Comparison of ENCODE assay signal across 14 cellular contexts in genomic region chr22:19903513-19903912, GRCh38.
"Had no signal": no experiment of that assay in that cellular context is flagged by ENCODE, and none has a peak within 500 bp of the region (broad histone marks: within the 10 kb centered on the region; RNA-seq: fewer than 3 reads in every experiment).

No MANE protein-coding gene starts in this region.

- H3K4me3 ChIP-seq: heart right ventricle, spleen had no signal

- H3K27me3 ChIP-seq: heart right ventricle, spleen had no signal

- DNase-seq: activated B cell treated with CpG ODN at 0.5 μM for 24 hours; activated CD4-positive, alpha-beta T cell treated with anti-CD3 and anti-CD28 coated beads for 4 hours; activated CD4-positive, alpha-beta T cell treated with anti-CD3 and anti-CD28 coated beads, Interleukin-2, amount 50 U/mL, for 48 hours; activated naive CD4-positive, alpha-beta T cell treated with anti-CD3 and anti-CD28 coated beads for 36 hours; activated naive CD8-positive, alpha-beta T cell treated with anti-CD3 and anti-CD28 coated beads, Interleukin-2, amount 10 ng/mL, durations not matched to agents 7 days and 5 days; activated T-cell treated with anti-CD3 and anti-CD28 coated beads, Interleukin-2, amount 50 U/mL, for 48 hours; amygdala; heart right ventricle; left cardiac atrium; spleen; stimulated activated CD4-positive, alpha-beta T cell treated with anti-CD3 and anti-CD28 coated beads, Interleukin-4, amount 100 ng/mL, for 1 hour; stimulated activated naive CD4-positive, alpha-beta T cell; T-helper 9 cell had no signal

- H3K4me3 Mint-ChIP-seq: activated B cell treated with CpG ODN at 0.5 μM for 24 hours; activated naive CD4-positive, alpha-beta T cell treated with anti-CD3 and anti-CD28 coated beads for 36 hours; activated naive CD8-positive, alpha-beta T cell treated with anti-CD3 and anti-CD28 coated beads, Interleukin-2, amount 10 ng/mL, durations not matched to agents 7 days and 5 days had no signal

- H3K9me3 ChIP-seq: heart right ventricle, spleen had no signal

- ATAC-seq: left cardiac atrium had no signal

- H3K27ac Mint-ChIP-seq: activated B cell treated with CpG ODN at 0.5 μM for 24 hours; activated naive CD4-positive, alpha-beta T cell treated with anti-CD3 and anti-CD28 coated beads for 36 hours; activated naive CD8-positive, alpha-beta T cell treated with anti-CD3 and anti-CD28 coated beads, Interleukin-2, amount 10 ng/mL, durations not matched to agents 7 days and 5 days; progenitor cell of endocrine pancreas had no signal

- H3K36me3 Mint-ChIP-seq: activated naive CD8-positive, alpha-beta T cell treated with anti-CD3 and anti-CD28 coated beads, Interleukin-2, amount 10 ng/mL, durations not matched to agents 7 days and 5 days had no signal

- H3K4me1 ChIP-seq: heart right ventricle had no signal

- H3K27me3 Mint-ChIP-seq: activated B cell treated with CpG ODN at 0.5 μM for 24 hours; activated naive CD8-positive, alpha-beta T cell treated with anti-CD3 and anti-CD28 coated beads, Interleukin-2, amount 10 ng/mL, durations not matched to agents 7 days and 5 days had no signal

- H3K9me3 Mint-ChIP-seq: activated B cell treated with CpG ODN at 0.5 μM for 24 hours; activated naive CD4-positive, alpha-beta T cell treated with anti-CD3 and anti-CD28 coated beads for 36 hours; activated naive CD8-positive, alpha-beta T cell treated with anti-CD3 and anti-CD28 coated beads, Interleukin-2, amount 10 ng/mL, durations not matched to agents 7 days and 5 days had no signal

- H3K27ac ChIP-seq: heart right ventricle, spleen had no signal

- H3K4me1 Mint-ChIP-seq: activated B cell treated with CpG ODN at 0.5 μM for 24 hours; activated naive CD8-positive, alpha-beta T cell treated with anti-CD3 and anti-CD28 coated beads, Interleukin-2, amount 10 ng/mL, durations not matched to agents 7 days and 5 days had no signal
